1 cellular context compared by ENCODE assay signal in genomic region chr7:39624935-39625694, GRCh38.
TF ChIP-seq lines count a peak whose summit lies in the region.

No MANE protein-coding gene starts in this region.

TF ChIP-seq in SK-N-SH, 30 proteins besides CTCF, POLR2A, EP300 and RAD21 (continued from another document):
- no peak for TF ChIP-seq ZBTB33 (IDR thresholded peaks at IDR 0.05; ENCODE audit: borderline replicate concordance, low read depth)
- TF ChIP-seq JUND (IDR thresholded peaks at IDR 0.05), result no peak
- TF ChIP-seq MXI1 (IDR thresholded peaks at IDR 0.05; ENCODE audit: low read depth, low read length), result no peak
- no peak for TF ChIP-seq RCOR1 (IDR thresholded peaks at IDR 0.05; ENCODE audit: low read length)
- TF ChIP-seq RXRA (IDR thresholded peaks at IDR 0.05; ENCODE audit: borderline replicate concordance, low read depth), result no peak
- no peak for TF ChIP-seq USF2 (IDR thresholded peaks at IDR 0.05; ENCODE audit: borderline replicate concordance, low read depth, low read length)
- TF ChIP-seq SMC3 (IDR thresholded peaks at IDR 0.05; ENCODE audit: low read depth, low read length), result no peak
- TF ChIP-seq USF1 (IDR thresholded peaks at IDR 0.05; ENCODE audit: borderline replicate concordance, low read depth), result no peak
- TF ChIP-seq NFIC (IDR thresholded peaks at IDR 0.05; ENCODE audit: borderline replicate concordance), result no peak
- no peak for TF ChIP-seq PBX3 (IDR thresholded peaks at IDR 0.05)
- TF ChIP-seq YY1 (IDR thresholded peaks at IDR 0.05; ENCODE audit: low read depth), result no peak
